Comparison of ENCODE assay signal across 9 cellular contexts in the genomic region with DNA sequence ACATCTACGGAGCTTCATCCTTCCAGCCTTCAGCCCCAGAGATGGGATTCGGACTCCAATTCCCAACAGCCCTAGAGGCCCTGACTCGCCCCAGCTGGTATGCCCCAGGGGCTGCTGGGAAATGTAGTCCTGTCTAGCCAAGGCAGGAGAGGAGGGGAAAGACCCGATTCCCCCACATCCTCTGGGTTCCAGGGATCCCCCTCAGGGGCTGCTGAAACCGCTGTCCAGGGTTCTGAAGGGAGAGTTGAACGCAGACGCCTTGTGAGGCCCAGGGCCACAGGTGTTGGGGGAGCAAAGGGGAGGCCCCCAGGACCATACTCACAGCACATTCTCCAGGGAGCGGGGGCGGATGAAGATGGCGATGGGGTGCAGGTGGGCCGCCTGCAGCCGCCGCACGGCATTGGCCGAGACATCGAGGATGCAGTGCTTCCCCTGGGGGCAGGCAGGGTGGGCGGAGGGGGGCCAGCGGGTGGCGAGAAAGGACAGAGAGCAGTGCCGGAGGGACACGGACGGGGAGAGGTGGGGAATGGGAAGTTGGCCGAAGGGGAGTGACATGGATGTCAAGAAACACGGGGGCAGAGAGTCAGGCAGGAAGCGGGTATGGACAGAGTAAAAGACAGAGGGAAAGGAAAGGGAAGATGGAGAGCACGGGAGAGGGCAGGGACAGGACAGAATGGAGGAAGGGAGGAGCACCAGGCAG. TPM values are rescaled to one million over a fixed set of nuclear protein-coding genes. Genes with fewer than 3 reads are reported as not detected.
DNase-seq lines count a peak whose midpoint lies in the region; ATAC-seq and TF ChIP-seq lines count a peak whose summit lies in the region.
"Had no signal": no experiment of that assay in that cellular context is flagged by ENCODE, and none has a peak within 500 bp of the region (broad histone marks: within the 10 kb centered on the region; RNA-seq: fewer than 3 reads in every experiment).

No MANE protein-coding gene starts in this region.

- H3K9me3 Mint-ChIP-seq in T-cell = no peaks in the 10 kb centered on the region

- H3K4me3 Mint-ChIP-seq in T-cell = no peak overlapping the region

- POLR2A ChIA-PET in T-cell (lab: Charles Lee) = no interaction called here

- no peak overlapping the region for H3K27ac Mint-ChIP-seq in T-cell

- H3K4me1 Mint-ChIP-seq in T-cell = peaks cover 0 to 2% (median 0%) of the 10 kb centered on the region in 3 donors

- peaks cover 7% of the 10 kb centered on the region for H3K36me3 Mint-ChIP-seq in T-cell

- CTCF ChIA-PET in T-cell (lab: Charles Lee) = no interaction called here

- ATAC-seq in T-cell (replicated peaks in 1 of 4) (peak in 3 of 4 experiments; percentile 40 to 72 (median 47)), HG03571 (IDR thresholded peaks at IDR 0.05; ENCODE audit: unreplicated experiment) (no peak), HG03457 (IDR thresholded peaks at IDR 0.05; ENCODE audit: unreplicated experiment) (no peak), HG02588 (IDR thresholded peaks at IDR 0.05; ENCODE audit: unreplicated experiment) (no peak)

- no peak for TF ChIP-seq CTCF in GM12865 (IDR thresholded peaks at IDR 0.05; ENCODE audit: insufficient read depth, low read depth, low read length, missing control alignments)

- DNase-seq in 8988T (peak; percentile 81), GM12865 (ENCODE audit: low read depth) (peak; percentile 44), T-cell (peak in 7 of 34 experiments; percentile 20 to 35 (median 29)), hypothalamus (lab: John Stamatoyannopoulos, UW) (peak in 26 of 51 donors; percentile 3 to 61 (median 20)), H4 (ENCODE audit: low spot score) (no peak)

- H3K27me3 Mint-ChIP-seq in T-cell = no peaks in the 10 kb centered on the region

- no peak overlapping the region for H3K4me3 ChIP-seq in GM12865 (ENCODE audit: low read depth, low read length)
- H3K4me3 ChIP-seq: SJSA1 had no signal

RNA-seq across cellular contexts. Expression of gene ASGR1, which starts 12.6 kb away (rescaled TPM):
- total RNA-seq in T-cell = 1 to 10 TPM in 2 of 5 donors, under 1 TPM in 3; 0.60 to 1.8 (median 0.82) TPM
- 1.4 TPM in 1 of 2 replicates, not detected in the other for total RNA-seq in H4 (2014; rRNA removed; shearing (Covaris generic))

RNA-seq across cellular contexts. Expression of gene DLG4, which starts 27.9 kb away (rescaled TPM):
- 10 to 100 TPM in 2 of 5 donors, 1 to 10 TPM in 3; 8.1 to 13.6 (median 9.3) TPM for total RNA-seq in T-cell
- 2.3 and 3.9 TPM in 2 replicates for total RNA-seq in H4 (2014; rRNA removed; shearing (Covaris generic))

RNA-seq across cellular contexts. Expression of gene ACADVL, which starts 28.0 kb away (rescaled TPM):
- 100 to 1,000 TPM; 275 to 424 (median 385) TPM for total RNA-seq in T-cell
- 118 and 161 TPM in 2 replicates for total RNA-seq in H4 (2014; rRNA removed; shearing (Covaris generic))

RNA-seq across cellular contexts. Expression of gene DVL2, which starts 42.6 kb away (rescaled TPM):
- total RNA-seq in T-cell = 10 to 100 TPM; 48.2 to 76.3 (median 70.4) TPM
- total RNA-seq in H4 (2014; rRNA removed; shearing (Covaris generic)) = 24.8 and 36.1 TPM in 2 replicates

RNA-seq across cellular contexts. Expression of gene PHF23, which starts 47.5 kb away (rescaled TPM):
- 10 to 100 TPM; 13.3 to 51.6 (median 43.5) TPM for total RNA-seq in T-cell
- 37.5 and 45.3 TPM in 2 replicates for total RNA-seq in H4 (2014; rRNA removed; shearing (Covaris generic))

Comparison
In these comparisons a context has a peak if more than half of its experiments do, and no peak if none do; other contexts are left out.
1. ATAC-seq: peak in T-cell (3 of 4); none in HG03571 (single experiment), HG03457 (single experiment) and HG02588 (single experiment).